In the genomic region with DNA sequence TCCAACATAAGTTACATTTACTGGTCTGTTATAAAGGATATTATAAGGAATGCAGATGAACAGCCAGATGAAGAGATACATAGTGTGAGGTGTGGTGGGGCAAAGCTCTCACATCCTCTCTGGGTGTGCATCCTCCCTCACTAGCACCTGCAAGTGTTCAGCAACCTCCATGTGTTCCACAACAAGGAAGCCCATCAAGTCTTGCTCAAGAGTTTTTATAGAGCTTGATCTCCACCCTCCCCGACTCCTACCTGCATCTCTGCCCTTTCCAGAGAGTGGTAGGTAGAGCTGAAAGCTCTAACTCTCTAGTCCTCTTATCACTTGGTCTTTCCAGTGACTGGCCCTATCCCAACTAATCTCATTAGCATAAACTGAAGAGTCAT, we compare ENCODE assay signal across 6 cellular contexts. TPM values are rescaled to one million over a fixed set of nuclear protein-coding genes. Genes with fewer than 3 reads are reported as not detected.
"Had no signal": no experiment of that assay in that cellular context is flagged by ENCODE, and none has a peak within 500 bp of the region (broad histone marks: within the 10 kb centered on the region; RNA-seq: fewer than 3 reads in every experiment).

No MANE protein-coding gene starts in this region.

- DNase-seq: H9, HCEC 1CT, IMR-90 had no signal

- ATAC-seq: GM23338 had no signal

- H3K4me3 Mint-ChIP-seq: GM23338, H9 had no signal

- H3K27ac Mint-ChIP-seq: GM23338 had no signal

- H3K4me1 Mint-ChIP-seq: GM23338 had no signal

- H3K4me3 ChIP-seq: GM23338 had no signal

RNA-seq across cellular contexts. Expression of gene GPR15LG, which starts 46.8 kb away (rescaled TPM):
- total RNA-seq: GM23338, H1, H9, HT-29, IMR-90 had no signal
